2 cellular contexts compared by ENCODE assay signal in genomic region chr7:94431620-94432295, GRCh38.
A peak's percentile ranks its signal among the peaks of the same experiment; 100 is the strongest.
TF ChIP-seq lines count a peak whose summit lies in the region.

No MANE protein-coding gene starts in this region.

TF ChIP-seq in WTC11, 78 proteins besides CTCF, POLR2A, EP300 and RAD21 (continued from another document):
- TF ChIP-seq SMAD4 (CRISPR knock-in tag; IDR thresholded peaks at IDR 0.05) = no peak
- 0 out of 2 replicates have a peak, but pooled peaks have one; percentile 57 for TF ChIP-seq CDX4 (CRISPR knock-in tag; IDR thresholded peaks at IDR 0.05; ENCODE audit: borderline replicate concordance)
TF ChIP-seq in WTC11: peak in this region for 1.

TF ChIP-seq in neural cell, 6 proteins besides CTCF, POLR2A, EP300 and RAD21 (continued from another document):
- TF ChIP-seq POLR2AphosphoS5 (IDR thresholded peaks at IDR 0.05) = peak; percentile 64
